ENCODE assay signal across 8 cellular contexts in genomic region chr15:47968593-47968992, GRCh38.
"Had no signal": no experiment of that assay in that cellular context is flagged by ENCODE, and none has a peak within 500 bp of the region (broad histone marks: within the 10 kb centered on the region; RNA-seq: fewer than 3 reads in every experiment).

No MANE protein-coding gene starts in this region.

- H3K9ac ChIP-seq: GM23248 had no signal

- H2AFZ ChIP-seq: GM23248 had no signal

- H3K27ac Mint-ChIP-seq: H9 had no signal

- H3K4me3 ChIP-seq: GM23248, K562 had no signal

- DNase-seq: GM23248, GOT3, H9, HCEC 1CT, IMR-90 had no signal

- H3K9me3 Mint-ChIP-seq: H9 had no signal

- FAIRE-seq: H54, HTR-8/SVneo, K562 had no signal

- H3K27ac ChIP-seq: GM23248 had no signal

- H3K4me3 Mint-ChIP-seq: H9 had no signal

- ATAC-seq: K562 had no signal
